In the genomic region with DNA sequence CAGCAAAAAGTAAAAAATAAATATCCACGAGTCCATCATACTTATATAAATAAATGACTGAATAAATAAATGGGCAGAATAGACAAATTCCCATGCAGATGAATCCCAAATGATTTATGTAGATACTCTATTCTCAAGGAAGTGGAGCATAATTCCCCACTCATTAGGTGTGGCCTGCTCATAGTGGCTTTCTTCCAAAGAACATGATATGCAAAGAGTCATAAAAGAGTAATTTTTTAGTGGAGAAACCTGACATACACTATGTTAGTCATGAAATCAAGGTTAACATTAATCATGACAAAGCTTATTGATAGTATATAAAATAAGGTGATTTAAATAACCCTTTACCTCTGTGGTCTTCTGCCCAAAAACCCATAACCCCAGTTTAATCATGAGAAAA, we compare ENCODE assay signal across 18 cellular contexts.
"Had no signal": no experiment of that assay in that cellular context is flagged by ENCODE, and none has a peak within 500 bp of the region (broad histone marks: within the 10 kb centered on the region; RNA-seq: fewer than 3 reads in every experiment).

No MANE protein-coding gene starts in this region.

- H3K4me3 ChIP-seq: colonic mucosa, esophagus squamous epithelium, left lung, tibial nerve, uterus had no signal

- H3K27ac ChIP-seq: colonic mucosa, neutrophil, WERI-Rb-1 had no signal

- H3K36me3 ChIP-seq: colonic mucosa, esophagus squamous epithelium, left lung, neutrophil, tibial nerve, uterus, WERI-Rb-1 had no signal

- H3K36me3 Mint-ChIP-seq: natural killer cell had no signal

- H3K4me3 Mint-ChIP-seq: natural killer cell had no signal

- H3K27me3 ChIP-seq: colonic mucosa, esophagus squamous epithelium, left lung, neutrophil, tibial nerve, uterus had no signal

- H3K9me3 Mint-ChIP-seq: natural killer cell had no signal

- H3K4me1 ChIP-seq: colonic mucosa, tibial nerve, uterus had no signal

- H3K27ac Mint-ChIP-seq: natural killer cell had no signal

- DNase-seq: activated CD4-positive, alpha-beta T cell treated with anti-CD3 and anti-CD28 coated beads, Interleukin-2, amount 50 U/mL, for 48 hours; activated naive CD4-positive, alpha-beta T cell treated with anti-CD3 and anti-CD28 coated beads, Interleukin-2, amount 50 U/mL, for 16 hours; central memory CD4-positive, alpha-beta T cell; colonic mucosa; esophagus squamous epithelium; islet precursor cell; left lung; mesenchymal stem cell; natural killer cell; stimulated activated CD4-positive, alpha-beta T cell treated with anti-CD3 and anti-CD28 coated beads, Interleukin-4, amount 100 ng/mL, for 1 hour; stimulated activated naive CD4-positive, alpha-beta T cell; substantia nigra; T-helper 1 cell; T1000; uterus; WERI-Rb-1 had no signal

- H3K9me3 ChIP-seq: colonic mucosa, esophagus squamous epithelium, left lung, neutrophil, uterus had no signal
